1 cellular context compared by ENCODE assay signal in the genomic region with DNA sequence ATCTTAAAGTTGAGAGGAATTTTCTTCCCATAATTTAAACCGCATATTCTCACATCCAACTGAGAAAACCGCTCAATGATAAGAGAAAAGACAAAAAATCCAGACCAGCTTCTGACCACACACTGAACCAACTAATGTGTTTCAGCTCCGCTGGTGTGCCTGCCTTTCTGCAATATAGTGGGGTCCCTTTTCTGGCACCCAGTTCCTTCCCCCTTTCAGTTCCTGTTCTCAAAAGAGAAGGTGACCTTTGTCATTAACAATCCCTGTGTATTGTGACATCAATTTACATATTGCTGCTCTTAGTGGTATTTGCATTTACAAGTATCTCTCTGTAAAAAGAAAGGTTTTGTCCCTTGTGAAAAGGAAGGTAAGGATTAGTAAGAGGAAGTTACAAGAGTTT.
TF ChIP-seq lines count a peak whose summit lies in the region.

No MANE protein-coding gene starts in this region.

TF ChIP-seq in WTC11, 78 proteins besides CTCF, POLR2A, EP300 and RAD21 (continued from another document):
- TF ChIP-seq JAZF1 (CRISPR knock-in tag; IDR thresholded peaks at IDR 0.05) (no peak), GABPB1 (CRISPR knock-in tag; IDR thresholded peaks at IDR 0.05) (no peak)
- TF ChIP-seq, protein P1, sequence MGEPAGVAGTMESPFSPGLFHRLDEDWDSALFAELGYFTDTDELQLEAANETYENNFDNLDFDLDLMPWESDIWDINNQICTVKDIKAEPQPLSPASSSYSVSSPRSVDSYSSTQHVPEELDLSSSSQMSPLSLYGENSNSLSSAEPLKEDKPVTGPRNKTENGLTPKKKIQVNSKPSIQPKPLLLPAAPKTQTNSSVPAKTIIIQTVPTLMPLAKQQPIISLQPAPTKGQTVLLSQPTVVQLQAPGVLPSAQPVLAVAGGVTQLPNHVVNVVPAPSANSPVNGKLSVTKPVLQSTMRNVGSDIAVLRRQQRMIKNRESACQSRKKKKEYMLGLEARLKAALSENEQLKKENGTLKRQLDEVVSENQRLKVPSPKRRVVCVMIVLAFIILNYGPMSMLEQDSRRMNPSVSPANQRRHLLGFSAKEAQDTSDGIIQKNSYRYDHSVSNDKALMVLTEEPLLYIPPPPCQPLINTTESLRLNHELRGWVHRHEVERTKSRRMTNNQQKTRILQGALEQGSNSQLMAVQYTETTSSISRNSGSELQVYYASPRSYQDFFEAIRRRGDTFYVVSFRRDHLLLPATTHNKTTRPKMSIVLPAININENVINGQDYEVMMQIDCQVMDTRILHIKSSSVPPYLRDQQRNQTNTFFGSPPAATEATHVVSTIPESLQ (CRISPR knock-in tag; IDR thresholded peaks at IDR 0.05): no peak
TF ChIP-seq in WTC11: peak in this region for 0.
